18 cellular contexts compared by ENCODE assay signal in the genomic region with DNA sequence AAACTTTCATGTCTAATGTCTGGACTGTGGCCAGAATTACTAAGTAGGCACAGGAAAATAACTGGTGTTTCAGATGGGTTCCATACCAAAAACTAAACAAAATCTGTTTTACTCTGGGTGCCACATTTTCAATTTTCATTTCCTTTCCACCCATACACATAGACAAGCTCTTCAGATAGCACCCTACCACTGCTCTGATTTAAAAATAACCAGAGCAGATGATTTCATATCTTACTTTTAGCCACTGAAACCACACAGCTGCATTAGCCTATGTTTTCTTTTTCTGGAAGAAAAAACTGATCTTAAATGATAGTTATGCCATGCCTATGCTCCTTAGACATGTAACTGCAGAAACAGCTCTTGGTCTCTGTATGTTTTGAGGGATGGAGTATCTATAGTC.
DNase-seq lines count a peak whose midpoint lies in the region; ATAC-seq, FAIRE-seq and TF ChIP-seq lines count a peak whose summit lies in the region.
"Had no signal": no experiment of that assay in that cellular context is flagged by ENCODE, and none has a peak within 500 bp of the region (broad histone marks: within the 10 kb centered on the region; RNA-seq: fewer than 3 reads in every experiment).

No MANE protein-coding gene starts in this region.

- H3K4me3 ChIP-seq in parathyroid adenoma (ENCODE audit: low read depth, low read length), result no peak overlapping the region
- H3K4me3 ChIP-seq: ascending aorta, dorsolateral prefrontal cortex, tibial artery had no signal

- H2AFZ ChIP-seq in parathyroid adenoma, result peak overlapping the region; percentile 41

- peak; percentile 79 for ATAC-seq in GM19328 (IDR thresholded peaks at IDR 0.05; ENCODE audit: unreplicated experiment)
- peak; percentile 95 for ATAC-seq in HG02623 (IDR thresholded peaks at IDR 0.05; ENCODE audit: unreplicated experiment)
- ATAC-seq in HG03378 (IDR thresholded peaks at IDR 0.05; ENCODE audit: unreplicated experiment), result peak; percentile 94

- peak overlapping the region; percentile 0 for H3K4me2 ChIP-seq in parathyroid adenoma (ENCODE audit: low read length)

- FAIRE-seq in frontal cortex (lab: Jason Lieb, UNC), result no peak
- FAIRE-seq: G401.6 had no signal

- DNase-seq in putamen (ENCODE audit: low spot score) (no peak), frontal cortex (ENCODE audit: low spot score in 2 of 2) (no peak), NCI-H128 (lab: John Stamatoyannopoulos, UW; ENCODE audit: unreplicated experiment) (no peak)
- DNase-seq in activated CD4-positive, alpha-beta T cell treated with anti-CD3 and anti-CD28 coated beads for 4 hours, result no peak
- DNase-seq: activated CD4-positive, alpha-beta T cell treated with anti-CD3 and anti-CD28 coated beads, Interleukin-2, amount 50 U/mL, for 48 hours; CD4-positive, alpha-beta memory T cell; dorsolateral prefrontal cortex; IMR-90; NCI-H1105 treated with DMSO at 0.1 percent for 48 hours; NCI-H510A treated with DMSO at 0.1 percent for 48 hours; nucleus accumbens; tibial artery had no signal

- H3K27ac ChIP-seq in parathyroid adenoma, result peak overlapping the region; percentile 75
- H3K27ac ChIP-seq: ascending aorta, tibial artery had no signal

- no peaks in the 10 kb centered on the region for H3K27me3 ChIP-seq in parathyroid adenoma (ENCODE audit: control insufficient read depth, insufficient read depth, low read length)
- H3K27me3 ChIP-seq: ascending aorta, dorsolateral prefrontal cortex, tibial artery had no signal

- H3K4me1 ChIP-seq in parathyroid adenoma, result peaks cover 17% of the 10 kb centered on the region
- H3K4me1 ChIP-seq: ascending aorta had no signal

- no peaks in the 10 kb centered on the region for H3K9me3 ChIP-seq in parathyroid adenoma (ENCODE audit: control insufficient read depth, low read length)
- H3K9me3 ChIP-seq: ascending aorta, tibial artery had no signal

- no peaks in the 10 kb centered on the region for H3K79me2 ChIP-seq in parathyroid adenoma

- no peak overlapping the region for H3K9ac ChIP-seq in parathyroid adenoma

- no peak for TF ChIP-seq CTCF in parathyroid adenoma (IDR thresholded peaks at IDR 0.05)

- no peaks in the 10 kb centered on the region for H3K36me3 ChIP-seq in parathyroid adenoma (ENCODE audit: control insufficient read depth, insufficient read depth, low read length)
- H3K36me3 ChIP-seq: ascending aorta, tibial artery had no signal
